In the genomic region with DNA sequence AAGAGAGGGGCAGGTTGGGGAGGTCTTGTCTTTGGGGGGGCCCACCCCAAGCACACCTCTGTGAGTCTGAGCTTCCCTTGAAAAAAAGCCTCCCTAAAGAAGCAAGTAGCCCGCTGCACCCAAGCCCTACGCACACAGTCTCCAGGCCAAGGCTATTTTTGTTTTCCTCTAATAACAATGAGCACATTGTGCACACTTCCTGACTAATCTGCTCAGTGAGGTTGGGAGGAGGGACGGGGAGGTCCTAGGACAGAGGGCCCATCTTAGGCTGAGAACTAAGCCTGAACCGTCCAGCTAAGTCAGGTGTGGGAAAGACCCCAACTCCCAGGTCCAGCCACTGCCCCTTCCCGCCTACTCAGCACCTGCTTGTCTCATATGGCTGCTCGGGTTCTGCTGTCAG, we compare ENCODE assay signal across 11 cellular contexts.
DNase-seq lines count a peak whose midpoint lies in the region; ATAC-seq, FAIRE-seq and TF ChIP-seq lines count a peak whose summit lies in the region.
"Had no signal": no experiment of that assay in that cellular context is flagged by ENCODE, and none has a peak within 500 bp of the region (broad histone marks: within the 10 kb centered on the region; RNA-seq: fewer than 3 reads in every experiment).

No MANE protein-coding gene starts in this region.

- peaks cover 14% of the 10 kb centered on the region for H3K4me1 Mint-ChIP-seq in progenitor cell of endocrine pancreas (ENCODE audit: low read depth)

- no peak for FAIRE-seq in D721Med (lab: Jason Lieb, UNC)
- FAIRE-seq: islet of Langerhans had no signal

- H3K27me3 ChIP-seq in DOHH2 (ENCODE audit: control insufficient read depth, low read length) (no peaks in the 10 kb centered on the region), ascending aorta (no peaks in the 10 kb centered on the region)

- no peak overlapping the region for H3K27ac ChIP-seq in DOHH2 (ENCODE audit: low read depth, low read length)
- peak overlapping the region; percentile 66 for H3K27ac ChIP-seq in ascending aorta

- H3K9me3 ChIP-seq in DOHH2 (ENCODE audit: control insufficient read depth, insufficient read depth, low read length) (no peaks in the 10 kb centered on the region), ascending aorta (no peaks in the 10 kb centered on the region)

- H3F3A ChIP-seq in DOHH2 (ENCODE audit: control insufficient read depth, insufficient read depth): no peaks in the 10 kb centered on the region

- H3K36me3 ChIP-seq in DOHH2 (ENCODE audit: control insufficient read depth, low read length): no peaks in the 10 kb centered on the region
- H3K36me3 ChIP-seq in ascending aorta: no peaks in the 10 kb centered on the region

- H3K4me1 ChIP-seq in DOHH2 (ENCODE audit: control insufficient read depth, low read length): peaks cover 28% of the 10 kb centered on the region
- peaks cover 15 to 24% of the 10 kb centered on the region in 2 donors for H3K4me1 ChIP-seq in ascending aorta

- H3K27ac Mint-ChIP-seq in progenitor cell of endocrine pancreas: peak overlapping the region; percentile 38

- no peaks in the 10 kb centered on the region for H3K36me3 Mint-ChIP-seq in progenitor cell of endocrine pancreas (ENCODE audit: insufficient read depth)

- ATAC-seq in left ventricle myocardium superior (peak; percentile 90), GM21786 (IDR thresholded peaks at IDR 0.05; ENCODE audit: unreplicated experiment) (no peak)

- peak overlapping the region; percentile 48 for H3K4me2 ChIP-seq in DOHH2 (ENCODE audit: low read length)

- no peaks in the 10 kb centered on the region for H3K9me2 ChIP-seq in DOHH2 (replicated peaks; ENCODE audit: control insufficient read depth, low read length)

- no peaks in the 10 kb centered on the region for H4K20me1 ChIP-seq in DOHH2 (ENCODE audit: control insufficient read depth, insufficient read depth, low read depth, low read length)

- H3K4me3 ChIP-seq in DOHH2 (ENCODE audit: low read length) (0 out of 2 replicates have a peak overlapping the region, but pooled peaks have one; percentile 23), ascending aorta (peak overlapping the region in 1 of 2 donors; percentile 29)

- TF ChIP-seq CTCF in DOHH2 (IDR thresholded peaks at IDR 0.05; ENCODE audit: low read depth, low read length, poor library complexity, severe bottlenecking): no peak
- no peak for TF ChIP-seq CTCF in ascending aorta (IDR thresholded peaks at IDR 0.05)
- TF ChIP-seq CTCF in progenitor cell of endocrine pancreas (IDR thresholded peaks at IDR 0.05; ENCODE audit: unreplicated experiment): no peak
- no peak for TF ChIP-seq CTCF in D721Med (IDR thresholded peaks at IDR 0.05; ENCODE audit: insufficient read depth, missing control alignments)

- no peaks in the 10 kb centered on the region for H3K27me3 Mint-ChIP-seq in progenitor cell of endocrine pancreas
- H3K27me3 Mint-ChIP-seq: stimulated activated naive CD8-positive, alpha-beta T cell treated with anti-CD3 and anti-CD28 coated beads, Interleukin-15, Interleukin-2, amounts not matched to agents 100 ng/mL and 50 ng/mL, for 24 hours had no signal

- H3K4me3 Mint-ChIP-seq in progenitor cell of endocrine pancreas (ENCODE audit: low read depth): no peak overlapping the region
- H3K4me3 Mint-ChIP-seq: stimulated activated naive CD8-positive, alpha-beta T cell treated with anti-CD3 and anti-CD28 coated beads, Interleukin-15, Interleukin-2, amounts not matched to agents 100 ng/mL and 50 ng/mL, for 24 hours had no signal

- H3K79me2 ChIP-seq in DOHH2 (ENCODE audit: control insufficient read depth, low read length): no peaks in the 10 kb centered on the region

- peaks cover 3% of the 10 kb centered on the region for H3K9me3 Mint-ChIP-seq in progenitor cell of endocrine pancreas (ENCODE audit: low read depth)
- H3K9me3 Mint-ChIP-seq: stimulated activated naive CD8-positive, alpha-beta T cell treated with anti-CD3 and anti-CD28 coated beads, Interleukin-15, Interleukin-2, amounts not matched to agents 100 ng/mL and 50 ng/mL, for 24 hours had no signal

- intact Hi-C loops in ascending aorta (cut with DNase I) (no loop called here), left ventricle myocardium superior (cut with micrococcal nuclease) (no loop called here)

- DNase-seq in ascending aorta (ENCODE audit: low spot score in 2 of 2): peak in 1 of 2 donors; percentile 72
- peak; percentile 77 for DNase-seq in left ventricle myocardium superior
- DNase-seq in progenitor cell of endocrine pancreas (ENCODE audit: low spot score, unreplicated experiment): no peak
- DNase-seq in D721Med (ENCODE audit: insufficient read length, low spot score): no peak
- DNase-seq in stimulated activated CD4-positive, alpha-beta T cell treated with anti-CD3 and anti-CD28 coated beads, Interleukin-4, amount 100 ng/mL, for 1 hour: no peak
- no peak for DNase-seq in NCI-H226
- DNase-seq: activated CD8-positive, alpha-beta memory T cell treated with anti-CD3 and anti-CD28 coated beads, Interleukin-2, amount 50 U/mL, for 4 hours had no signal
